3 cellular contexts compared by ENCODE assay signal in genomic region chr6:142404751-142405150, GRCh38.
TF ChIP-seq lines count a peak whose summit lies in the region.

No MANE protein-coding gene starts in this region.

TF ChIP-seq in endothelial cell of umbilical vein, 7 proteins besides CTCF, POLR2A, EP300 and RAD21 (continued from another document):
- TF ChIP-seq FOS (IDR thresholded peaks at IDR 0.05; ENCODE audit: borderline replicate concordance, insufficient read depth, low read length) (no peak), MYC (IDR thresholded peaks at IDR 0.05; ENCODE audit: low read depth, low read length) (no peak), EZH2 (IDR thresholded peaks at IDR 0.05; ENCODE audit: borderline replicate concordance, low read depth, low read length, severe bottlenecking) (no peak), POLR2AphosphoS5 (IDR thresholded peaks at IDR 0.05; ENCODE audit: insufficient read depth, low read depth, low read length) (no peak), MAX (IDR thresholded peaks at IDR 0.05; ENCODE audit: insufficient read depth, insufficient read length) (no peak)

TF ChIP-seq in HepG2, 621 proteins besides CTCF, POLR2A, EP300 and RAD21 (continued from another document and continues in another):
- TF ChIP-seq RNF219 (CRISPR knock-in tag; IDR thresholded peaks at IDR 0.05) = no peak
- no peak for TF ChIP-seq CREB1 (IDR thresholded peaks at IDR 0.05)
- TF ChIP-seq CREB1 (CRISPR knock-in tag; IDR thresholded peaks at IDR 0.05) = no peak
- no peak for TF ChIP-seq ZNF33A (CRISPR knock-in tag; IDR thresholded peaks at IDR 0.05; ENCODE audit: borderline replicate concordance)
- TF ChIP-seq SNAPC5 (CRISPR knock-in tag; IDR thresholded peaks at IDR 0.05; ENCODE audit: borderline replicate concordance) = no peak
- no peak for TF ChIP-seq MTF1 (CRISPR knock-in tag; IDR thresholded peaks at IDR 0.05)
- peak; percentile 81; the same call in 1 of the 2 replicates for TF ChIP-seq HOMEZ (CRISPR knock-in tag; IDR thresholded peaks at IDR 0.05; ENCODE audit: low read depth)
- no peak for TF ChIP-seq NR0B2 (CRISPR knock-in tag; IDR thresholded peaks at IDR 0.05)
- no peak for TF ChIP-seq ZFP37 (CRISPR knock-in tag; IDR thresholded peaks at IDR 0.05; ENCODE audit: borderline replicate concordance)
- peak; percentile 43; the same call in 1 of the 2 replicates for TF ChIP-seq KAT8 (CRISPR knock-in tag; IDR thresholded peaks at IDR 0.05)
- no peak for TF ChIP-seq SP1 (IDR thresholded peaks at IDR 0.05)
- TF ChIP-seq SP1 (CRISPR knock-in tag; IDR thresholded peaks at IDR 0.05) = no peak
- peak; percentile 61 for TF ChIP-seq SAP130 (CRISPR knock-in tag; IDR thresholded peaks at IDR 0.05; ENCODE audit: low read depth)
- TF ChIP-seq NPAS2 (CRISPR knock-in tag; IDR thresholded peaks at IDR 0.05; ENCODE audit: borderline replicate concordance) = no peak
- no peak for TF ChIP-seq FOXA1 (IDR thresholded peaks at IDR 0.05)
- TF ChIP-seq FOXA1 (CRISPR knock-in tag; IDR thresholded peaks at IDR 0.05) = no peak
- no peak for TF ChIP-seq GMEB1 (CRISPR knock-in tag; IDR thresholded peaks at IDR 0.05; ENCODE audit: borderline replicate concordance)
- no peak for TF ChIP-seq FOXJ3 (CRISPR knock-in tag; IDR thresholded peaks at IDR 0.05; ENCODE audit: borderline replicate concordance)
- TF ChIP-seq MBNL3 (CRISPR knock-in tag; conservative IDR thresholded peaks at IDR 0.05) = no peak
- no peak for TF ChIP-seq ZBTB7A (CRISPR knock-in tag; IDR thresholded peaks at IDR 0.05)
- no peak for TF ChIP-seq MEIS1 (CRISPR knock-in tag; IDR thresholded peaks at IDR 0.05; ENCODE audit: borderline replicate concordance)
- no peak for TF ChIP-seq CENPT (CRISPR knock-in tag; IDR thresholded peaks at IDR 0.05; ENCODE audit: low read depth)
- TF ChIP-seq PHF5A (CRISPR knock-in tag; IDR thresholded peaks at IDR 0.05; ENCODE audit: low read depth, unreplicated experiment) = no peak
- TF ChIP-seq ZNF143 (CRISPR knock-in tag; IDR thresholded peaks at IDR 0.05) = no peak

TF ChIP-seq in HEK293T, 16 proteins besides CTCF, POLR2A, EP300 and RAD21:
- no peak for TF ChIP-seq PKNOX1 (IDR thresholded peaks at IDR 0.05)
- no peak for TF ChIP-seq ELF4 (IDR thresholded peaks at IDR 0.05)
- TF ChIP-seq FOXA1 (IDR thresholded peaks at IDR 0.05) = no peak
- TF ChIP-seq ZNF384 (IDR thresholded peaks at IDR 0.05) = no peak
- no peak for TF ChIP-seq NFRKB (IDR thresholded peaks at IDR 0.05)
- no peak for TF ChIP-seq BHLHE40 (IDR thresholded peaks at IDR 0.05; ENCODE audit: borderline replicate concordance)
- no peak for TF ChIP-seq HDGF (IDR thresholded peaks at IDR 0.05; ENCODE audit: borderline replicate concordance)
- no peak for TF ChIP-seq SUZ12 (IDR thresholded peaks at IDR 0.05)
- no peak for TF ChIP-seq CTBP1 (IDR thresholded peaks at IDR 0.05; ENCODE audit: borderline replicate concordance)
- no peak for TF ChIP-seq TARDBP (IDR thresholded peaks at IDR 0.05)
- no peak for TF ChIP-seq LEF1 (IDR thresholded peaks at IDR 0.05; ENCODE audit: borderline replicate concordance)
- no peak for TF ChIP-seq SP1 (IDR thresholded peaks at IDR 0.05)
- TF ChIP-seq ARNT (IDR thresholded peaks at IDR 0.05) = no peak
- no peak for TF ChIP-seq FOXM1 (IDR thresholded peaks at IDR 0.05; ENCODE audit: borderline replicate concordance)
- TF ChIP-seq FOXK2 (IDR thresholded peaks at IDR 0.05) = no peak
- no peak for TF ChIP-seq L3MBTL2 (conservative IDR thresholded peaks at IDR 0.05)
TF ChIP-seq in HEK293T: peak in this region for 0.
